ENCODE assay signal across 15 cellular contexts in the genomic region with DNA sequence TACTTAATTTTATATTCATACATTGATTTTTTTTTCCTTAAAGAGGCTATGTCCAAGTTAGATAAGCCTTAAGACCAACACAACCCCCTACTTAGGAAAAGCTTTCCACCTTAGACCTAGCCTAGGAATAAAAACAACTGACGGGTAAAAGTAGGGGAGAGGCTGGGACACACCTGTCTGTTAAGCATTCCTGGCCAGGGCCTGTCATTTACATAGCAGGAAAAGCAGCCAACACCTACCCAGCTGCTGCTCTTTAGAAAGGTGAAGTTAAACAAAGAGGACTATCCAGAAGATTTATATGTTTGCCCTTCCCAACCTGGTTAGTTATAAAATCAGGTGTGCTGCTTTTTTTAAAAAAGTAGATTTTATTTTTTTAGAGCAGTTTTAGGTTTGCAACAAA. TPM values are rescaled to one million over a fixed set of nuclear protein-coding genes. Genes with fewer than 3 reads are reported as not detected.
A peak's percentile ranks its signal among the peaks of the same experiment; 100 is the strongest.
DNase-seq lines count a peak whose midpoint lies in the region; ATAC-seq and TF ChIP-seq lines count a peak whose summit lies in the region.
"Had no signal": no experiment of that assay in that cellular context is flagged by ENCODE, and none has a peak within 500 bp of the region (broad histone marks: within the 10 kb centered on the region; RNA-seq: fewer than 3 reads in every experiment).

No MANE protein-coding gene starts in this region.

- H3K27me3 ChIP-seq in HL-60 (ENCODE audit: insufficient read depth, poor library complexity, severe bottlenecking) = no peaks in the 10 kb centered on the region
- no peaks in the 10 kb centered on the region for H3K27me3 ChIP-seq in psoas muscle (ENCODE audit: insufficient read depth in 3 of 3, low read length in 2 of 3)
- H3K27me3 ChIP-seq in right cardiac atrium (ENCODE audit: control insufficient read depth, insufficient read depth) = no peaks in the 10 kb centered on the region

- no peaks in the 10 kb centered on the region for H3K36me3 ChIP-seq in psoas muscle (ENCODE audit: insufficient read depth in 1 of 2, low read depth in 1 of 2)

- H3K4me1 ChIP-seq in psoas muscle (no peaks in the 10 kb centered on the region), right cardiac atrium (ENCODE audit: control insufficient read depth, insufficient read depth, low read length) (no peaks in the 10 kb centered on the region)

- H3K9me3 ChIP-seq in psoas muscle (no peaks in the 10 kb centered on the region), right cardiac atrium (ENCODE audit: control insufficient read depth, low read length) (no peaks in the 10 kb centered on the region)

- no peak for TF ChIP-seq CTCF in HL-60 (IDR thresholded peaks at IDR 0.05; ENCODE audit: insufficient read depth, low read length)
- no peak for TF ChIP-seq CTCF in epithelial cell of esophagus (IDR thresholded peaks at IDR 0.05; ENCODE audit: insufficient read depth, low read depth, low read length, missing control alignments)
- no peak for TF ChIP-seq CTCF in psoas muscle (IDR thresholded peaks at IDR 0.05)

- WGBS in psoas muscle, 3 donors = 42 to 49% (median 43%) methylated on average over 1 of the region's 1 CpG
- WGBS in right cardiac atrium = 92% methylated on average over 1 of the region's 1 CpG

- no peak for DNase-seq in HL-60 (ENCODE audit: low read depth in 1 of 2, low spot score in 1 of 2)
- DNase-seq in NCI-H526 (lab: John Stamatoyannopoulos, UW) = peak; percentile 92 to 93
- DNase-seq in epithelial cell of esophagus (ENCODE audit: low read depth) = peak; percentile 61
- DNase-seq in renal cortical epithelial cell (ENCODE audit: low read depth) = peak; percentile 19
- no peak for DNase-seq in psoas muscle
- no peak for DNase-seq in G401 (ENCODE audit: low spot score)
- no peak for DNase-seq in right cardiac atrium
- DNase-seq in OCI-M2 (lab: John Stamatoyannopoulos, UW; ENCODE audit: unreplicated experiment) = no peak
- DNase-seq: activated CD8-positive, alpha-beta memory T cell treated with anti-CD3 and anti-CD28 coated beads, Interleukin-2, amount 10 ng/mL, durations not matched to agents 7 days and 5 days; amniotic stem cell; effector memory CD8-positive, alpha-beta T cell; hypothalamus; NCI-H446; stimulated activated CD4-positive, alpha-beta T cell treated with anti-CD3 and anti-CD28 coated beads, Interleukin-15, amount 100 ng/mL, for 24 hours had no signal

- H3K4me3 ChIP-seq in HL-60 (replicated peaks; ENCODE audit: insufficient read depth, low read length) = no peak overlapping the region
- no peak overlapping the region for H3K4me3 ChIP-seq in epithelial cell of esophagus (ENCODE audit: low read length)
- no peak overlapping the region for H3K4me3 ChIP-seq in psoas muscle
- H3K4me3 ChIP-seq in right cardiac atrium (ENCODE audit: low read length) = no peak overlapping the region

- in situ Hi-C loops in G401 (cut with HindIII; ENCODE audit: low sequenced_read_pairs) = no loop called here

- H3K27ac ChIP-seq in HL-60 (replicated peaks) = peak overlapping the region; percentile 96
- no peak overlapping the region for H3K27ac ChIP-seq in psoas muscle
- no peak overlapping the region for H3K27ac ChIP-seq in right cardiac atrium (ENCODE audit: low read length)

- intact Hi-C loops in psoas muscle (cut with DNase I) = no loop called here
- intact Hi-C loops in right cardiac atrium (cut with DNase I) = no loop called here

- ATAC-seq in psoas muscle (no peak), right cardiac atrium (no peak)
- ATAC-seq: activated CD8-positive, alpha-beta memory T cell treated with anti-CD3 and anti-CD28 coated beads, Interleukin-2, amount 10 ng/mL, durations not matched to agents 7 days and 5 days; effector memory CD8-positive, alpha-beta T cell had no signal

RNA-seq across cellular contexts. Expression of a gene that starts 29.1 kb away (rescaled TPM):
- total RNA-seq in renal cortical epithelial cell = 0.80 and 1.2 TPM in 2 replicates
- total RNA-seq in psoas muscle = 1 to 10 TPM in 2 of 4 donors, under 1 TPM in 2; 0.65 to 3.2 (median 1.3) TPM
- polyA plus RNA-seq in psoas muscle = 1 to 10 TPM in 2 of 3 donors, under 1 TPM in 1; 0.53 to 6.8 (median 5.5) TPM
- total RNA-seq in G401 (2014; rRNA removed; shearing (Covaris generic)) = not detected in 2 replicates
- total RNA-seq in right cardiac atrium = 1 to 10 TPM in 3 of 4 donors, under 1 TPM in 1; 0.92 to 2.9 (median 1.7) TPM
- 1.2 TPM for polyA plus RNA-seq in right cardiac atrium
- total RNA-seq: T-helper 2 cell treated with Interferon-gamma antibody and Interleukin-4, amounts not matched to agents 100 ng/mL and 5 ng/mL, for 36 hours had no signal

Comparison
In these comparisons a context has a peak if more than half of its experiments do, and no peak if none do; other contexts are left out.
1. DNase-seq: peak in NCI-H526 (2 of 2), epithelial cell of esophagus (single experiment) and renal cortical epithelial cell (single experiment); none in HL-60 (0 of 2), psoas muscle (0 of 2), G401 (single experiment), right cardiac atrium (0 of 3) and OCI-M2 (single experiment).